Comparison of ENCODE assay signal across 25 cellular contexts in the genomic region with DNA sequence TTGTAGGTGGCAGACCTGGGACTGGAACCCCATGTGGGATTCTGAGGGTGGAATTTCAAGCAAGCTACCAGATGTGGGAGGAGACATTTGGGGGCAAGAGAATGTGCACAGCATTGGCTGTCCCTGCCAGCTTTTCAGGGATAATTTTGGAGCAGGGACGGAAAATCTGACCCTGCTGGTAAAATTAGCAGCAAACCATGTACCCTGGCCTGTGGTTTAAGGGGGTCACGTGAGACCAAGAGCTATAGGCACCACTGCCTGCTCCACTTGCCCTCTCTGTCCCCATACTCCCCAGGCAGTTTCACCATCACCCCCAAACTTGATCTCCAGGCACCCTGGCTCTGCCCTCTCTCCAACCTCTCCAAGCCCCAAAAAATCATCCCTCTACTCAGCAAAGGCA. TPM values are rescaled to one million over a fixed set of nuclear protein-coding genes. Genes with fewer than 3 reads are reported as not detected.
"Had no signal": no experiment of that assay in that cellular context is flagged by ENCODE, and none has a peak within 500 bp of the region (broad histone marks: within the 10 kb centered on the region; RNA-seq: fewer than 3 reads in every experiment).

No MANE protein-coding gene starts in this region.

- H3K9ac ChIP-seq: parathyroid adenoma had no signal

- H3K27me3 ChIP-seq: right lobe of liver had no signal

- H3K79me2 ChIP-seq: parathyroid adenoma had no signal

- H3K36me3 ChIP-seq: esophagus squamous epithelium, gastroesophageal sphincter, left ventricle myocardium inferior, prostate gland, right lobe of liver, thoracic aorta, transverse colon had no signal

- H3K27ac ChIP-seq: esophagus squamous epithelium, gastroesophageal sphincter, left ventricle myocardium inferior, parathyroid adenoma, prostate gland, right lobe of liver, thoracic aorta, transverse colon had no signal

- DNase-seq: esophagus squamous epithelium; foreskin fibroblast; glutamatergic neuron; immature natural killer cell; left ventricle myocardium inferior; mesenchymal stem cell; midbrain; naive B cell; nephron progenitor cell; right lobe of liver; stimulated activated CD4-positive, alpha-beta T cell treated with anti-CD3 and anti-CD28 coated beads, Interleukin-2, amount 100 ng/mL, for 24 hours; stimulated activated CD4-positive, alpha-beta T cell treated with anti-CD3 and anti-CD28 coated beads, Interleukin-4, amount 100 ng/mL, for 4 hours; stimulated activated naive B cell treated with anti-CD40 and anti-IgM and Interleukin-4, amounts not matched to agents 10 μg/mL and 1 μg/mL and 100 μg/mL, for 72 hours; stimulated activated naive CD8-positive, alpha-beta T cell treated with anti-CD3 and anti-CD28 coated beads, Interleukin-15, amount 100 ng/mL, for 72 hours; transverse colon had no signal

- H2AFZ ChIP-seq: parathyroid adenoma had no signal

- H3K4me1 ChIP-seq: prostate gland, right lobe of liver had no signal

- FAIRE-seq: keratinocyte had no signal

- H3K9me3 ChIP-seq: esophagus squamous epithelium, gastroesophageal sphincter, left ventricle myocardium inferior, prostate gland, right lobe of liver, thoracic aorta, transverse colon had no signal

- H3K4me3 ChIP-seq: esophagus squamous epithelium, gastroesophageal sphincter, left ventricle myocardium inferior, lung, prostate gland, right lobe of liver, thoracic aorta, transverse colon had no signal

RNA-seq across cellular contexts. Expression of gene ZDHHC22, which starts 13.5 kb away (rescaled TPM):
- total RNA-seq: epithelial cell of proximal tubule, esophagus squamous epithelium, left ventricle myocardium inferior, lung, renal cortical epithelial cell, right lobe of liver, subcutaneous adipose tissue, thoracic aorta, ureter had no signal
- polyA plus RNA-seq: immature natural killer cell, keratinocyte had no signal
